In genomic region chr10:97567891-97568290, GRCh38 we compare ENCODE assay signal across 2 cellular contexts.
TF ChIP-seq lines count a peak whose summit lies in the region.

No MANE protein-coding gene starts in this region.

TF ChIP-seq in H1, 55 proteins besides CTCF, POLR2A, EP300 and RAD21:
- TF ChIP-seq MAX (IDR thresholded peaks at IDR 0.05) (no peak), SRF (IDR thresholded peaks at IDR 0.05; ENCODE audit: low read depth, low read length) (no peak), POLR2AphosphoS5 (IDR thresholded peaks at IDR 0.05; ENCODE audit: low read depth, low read length) (no peak), RNF2 (IDR thresholded peaks at IDR 0.05; ENCODE audit: borderline replicate concordance, low read depth, low read length, missing control alignments, poor library complexity, severe bottlenecking) (no peak), RFX5 (IDR thresholded peaks at IDR 0.05; ENCODE audit: borderline replicate concordance, low read depth, low read length) (no peak), GTF2F1 (IDR thresholded peaks at IDR 0.05; ENCODE audit: borderline replicate concordance, low read depth, low read length) (no peak), CTBP2 (IDR thresholded peaks at IDR 0.05; ENCODE audit: borderline replicate concordance, insufficient read depth, insufficient read length, low read length) (no peak), MAFK (IDR thresholded peaks at IDR 0.05; ENCODE audit: low read depth, low read length) (no peak), TAF1 (IDR thresholded peaks at IDR 0.05; ENCODE audit: low read depth, low read length) (no peak), BRCA1 (IDR thresholded peaks at IDR 0.05; ENCODE audit: low read depth, low read length) (no peak), EZH2 (IDR thresholded peaks at IDR 0.05; ENCODE audit: low read depth, low read length, severe bottlenecking) (no peak), SIN3A (conservative IDR thresholded peaks at IDR 0.05 in 1 of 2, IDR thresholded peaks at IDR 0.05 in 1 of 2; ENCODE audit: low read depth in 1 of 2, low read length in 2 of 2) (no peak), KDM4A (IDR thresholded peaks at IDR 0.05; ENCODE audit: low read depth, low read length, severe bottlenecking) (no peak), NRF1 (IDR thresholded peaks at IDR 0.05; ENCODE audit: low read depth, low read length) (no peak), CEBPB (IDR thresholded peaks at IDR 0.05; ENCODE audit: low read depth, low read length) (no peak), CHD2 (IDR thresholded peaks at IDR 0.05; ENCODE audit: low read length) (no peak)

TF ChIP-seq in HEK293T, 16 proteins besides CTCF, POLR2A, EP300 and RAD21:
- TF ChIP-seq TARDBP (IDR thresholded peaks at IDR 0.05) = no peak
- TF ChIP-seq NFRKB (IDR thresholded peaks at IDR 0.05) = no peak
- TF ChIP-seq FOXM1 (IDR thresholded peaks at IDR 0.05; ENCODE audit: borderline replicate concordance) = no peak
- no peak for TF ChIP-seq SUZ12 (IDR thresholded peaks at IDR 0.05)
- no peak for TF ChIP-seq SP1 (IDR thresholded peaks at IDR 0.05)
- TF ChIP-seq PKNOX1 (IDR thresholded peaks at IDR 0.05) = no peak
- TF ChIP-seq CTBP1 (IDR thresholded peaks at IDR 0.05; ENCODE audit: borderline replicate concordance) = no peak
- no peak for TF ChIP-seq FOXA1 (IDR thresholded peaks at IDR 0.05)
- TF ChIP-seq LEF1 (IDR thresholded peaks at IDR 0.05; ENCODE audit: borderline replicate concordance) = no peak
- no peak for TF ChIP-seq FOXK2 (IDR thresholded peaks at IDR 0.05)
- TF ChIP-seq ELF4 (IDR thresholded peaks at IDR 0.05) = no peak
- no peak for TF ChIP-seq ZNF384 (IDR thresholded peaks at IDR 0.05)
